ENCODE assay signal across 1 cellular context in the genomic region with DNA sequence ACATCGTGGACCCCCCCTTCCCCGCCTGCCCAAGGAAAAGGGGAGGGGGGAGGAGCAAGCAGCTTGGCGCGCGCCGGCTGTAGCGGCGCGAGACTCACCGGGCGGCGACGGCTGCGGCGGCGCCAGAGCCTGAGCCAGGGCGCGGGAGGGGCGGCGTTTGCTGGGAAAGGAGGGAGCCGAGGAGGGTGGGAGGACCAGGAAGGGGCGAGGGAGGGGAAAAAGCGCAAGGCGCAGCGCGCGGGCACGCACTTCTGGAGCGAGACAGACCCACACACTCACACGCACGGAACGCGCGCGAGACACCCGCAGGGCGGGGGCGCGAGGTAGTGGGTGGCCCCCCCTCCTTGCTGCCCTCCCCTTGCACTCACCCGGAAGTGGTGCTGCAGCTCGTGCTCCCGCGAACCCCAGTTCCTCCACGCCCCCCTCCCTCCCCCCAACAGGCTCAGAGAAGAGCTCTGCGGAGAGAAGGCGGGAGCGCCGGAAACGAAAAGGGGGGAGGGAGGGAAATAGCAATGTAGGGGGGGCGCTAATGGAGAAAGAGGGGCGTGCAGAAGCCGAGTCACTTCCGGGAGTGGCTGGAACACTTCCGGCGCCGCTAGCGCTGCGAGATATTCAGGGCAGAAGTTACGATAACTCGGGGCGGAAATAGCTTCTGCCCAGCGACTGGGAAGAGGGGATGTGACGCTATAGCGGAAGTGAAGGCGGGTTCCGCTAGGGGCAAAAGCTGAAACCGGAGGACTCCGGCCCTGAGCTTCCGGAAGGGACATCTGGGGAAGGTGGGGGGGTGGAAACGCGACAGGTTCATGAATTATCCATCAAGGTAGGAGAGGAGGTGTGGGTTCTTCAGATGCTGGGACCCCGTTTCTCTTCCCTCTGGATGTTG.
TF ChIP-seq lines count a peak whose summit lies in the region.

A gene (minus strand): TSS at position 376 of the 883 bp plus-strand sequence. CDS start 9,855 bp downstream, outside the sequence.

TF ChIP-seq in K562, 482 proteins besides CTCF, POLR2A, EP300 and RAD21 (continued from another document and continues in another):
- TF ChIP-seq, protein P1, sequence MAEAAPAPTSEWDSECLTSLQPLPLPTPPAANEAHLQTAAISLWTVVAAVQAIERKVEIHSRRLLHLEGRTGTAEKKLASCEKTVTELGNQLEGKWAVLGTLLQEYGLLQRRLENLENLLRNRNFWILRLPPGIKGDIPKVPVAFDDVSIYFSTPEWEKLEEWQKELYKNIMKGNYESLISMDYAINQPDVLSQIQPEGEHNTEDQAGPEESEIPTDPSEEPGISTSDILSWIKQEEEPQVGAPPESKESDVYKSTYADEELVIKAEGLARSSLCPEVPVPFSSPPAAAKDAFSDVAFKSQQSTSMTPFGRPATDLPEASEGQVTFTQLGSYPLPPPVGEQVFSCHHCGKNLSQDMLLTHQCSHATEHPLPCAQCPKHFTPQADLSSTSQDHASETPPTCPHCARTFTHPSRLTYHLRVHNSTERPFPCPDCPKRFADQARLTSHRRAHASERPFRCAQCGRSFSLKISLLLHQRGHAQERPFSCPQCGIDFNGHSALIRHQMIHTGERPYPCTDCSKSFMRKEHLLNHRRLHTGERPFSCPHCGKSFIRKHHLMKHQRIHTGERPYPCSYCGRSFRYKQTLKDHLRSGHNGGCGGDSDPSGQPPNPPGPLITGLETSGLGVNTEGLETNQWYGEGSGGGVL (CRISPR knock-in tag; IDR thresholded peaks at IDR 0.05): no peak
- TF ChIP-seq, protein P2, sequence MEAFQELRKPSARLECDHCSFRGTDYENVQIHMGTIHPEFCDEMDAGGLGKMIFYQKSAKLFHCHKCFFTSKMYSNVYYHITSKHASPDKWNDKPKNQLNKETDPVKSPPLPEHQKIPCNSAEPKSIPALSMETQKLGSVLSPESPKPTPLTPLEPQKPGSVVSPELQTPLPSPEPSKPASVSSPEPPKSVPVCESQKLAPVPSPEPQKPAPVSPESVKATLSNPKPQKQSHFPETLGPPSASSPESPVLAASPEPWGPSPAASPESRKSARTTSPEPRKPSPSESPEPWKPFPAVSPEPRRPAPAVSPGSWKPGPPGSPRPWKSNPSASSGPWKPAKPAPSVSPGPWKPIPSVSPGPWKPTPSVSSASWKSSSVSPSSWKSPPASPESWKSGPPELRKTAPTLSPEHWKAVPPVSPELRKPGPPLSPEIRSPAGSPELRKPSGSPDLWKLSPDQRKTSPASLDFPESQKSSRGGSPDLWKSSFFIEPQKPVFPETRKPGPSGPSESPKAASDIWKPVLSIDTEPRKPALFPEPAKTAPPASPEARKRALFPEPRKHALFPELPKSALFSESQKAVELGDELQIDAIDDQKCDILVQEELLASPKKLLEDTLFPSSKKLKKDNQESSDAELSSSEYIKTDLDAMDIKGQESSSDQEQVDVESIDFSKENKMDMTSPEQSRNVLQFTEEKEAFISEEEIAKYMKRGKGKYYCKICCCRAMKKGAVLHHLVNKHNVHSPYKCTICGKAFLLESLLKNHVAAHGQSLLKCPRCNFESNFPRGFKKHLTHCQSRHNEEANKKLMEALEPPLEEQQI (IDR thresholded peaks at IDR 0.05): no peak
- no peak for TF ChIP-seq KLF10 (CRISPR knock-in tag; IDR thresholded peaks at IDR 0.05)
- TF ChIP-seq SRSF9 (IDR thresholded peaks at IDR 0.05; ENCODE audit: borderline replicate concordance, low read depth, low read length): no peak
- TF ChIP-seq, protein P3, sequence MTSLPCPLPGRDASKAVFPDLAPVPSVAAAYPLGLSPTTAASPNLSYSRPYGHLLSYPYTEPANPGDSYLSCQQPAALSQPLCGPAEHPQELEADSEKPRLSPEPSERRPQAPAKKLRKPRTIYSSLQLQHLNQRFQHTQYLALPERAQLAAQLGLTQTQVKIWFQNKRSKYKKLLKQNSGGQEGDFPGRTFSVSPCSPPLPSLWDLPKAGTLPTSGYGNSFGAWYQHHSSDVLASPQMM (CRISPR knock-in tag; IDR thresholded peaks at IDR 0.05): no peak
- peak; percentile 75; the same call in 1 of the 2 replicates for TF ChIP-seq PHF8 (IDR thresholded peaks at IDR 0.05; ENCODE audit: borderline replicate concordance, low read length)
- no peak for TF ChIP-seq YBX1 (IDR thresholded peaks at IDR 0.05)
- no peak for TF ChIP-seq GATA2 (CRISPR knock-in tag; IDR thresholded peaks at IDR 0.05)
- TF ChIP-seq, protein P4, sequence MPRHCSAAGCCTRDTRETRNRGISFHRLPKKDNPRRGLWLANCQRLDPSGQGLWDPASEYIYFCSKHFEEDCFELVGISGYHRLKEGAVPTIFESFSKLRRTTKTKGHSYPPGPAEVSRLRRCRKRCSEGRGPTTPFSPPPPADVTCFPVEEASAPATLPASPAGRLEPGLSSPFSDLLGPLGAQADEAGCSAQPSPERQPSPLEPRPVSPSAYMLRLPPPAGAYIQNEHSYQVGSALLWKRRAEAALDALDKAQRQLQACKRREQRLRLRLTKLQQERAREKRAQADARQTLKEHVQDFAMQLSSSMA (CRISPR knock-in tag; IDR thresholded peaks at IDR 0.05): peak; percentile 95
- no peak for TF ChIP-seq ZNF717 (CRISPR knock-in tag; IDR thresholded peaks at IDR 0.05)
- peak; percentile 87 for TF ChIP-seq C11orf30 (IDR thresholded peaks at IDR 0.05; ENCODE audit: low read depth)
- TF ChIP-seq ZFP1 (CRISPR knock-in tag; IDR thresholded peaks at IDR 0.05): no peak
- no peak for TF ChIP-seq BMI1 (IDR thresholded peaks at IDR 0.05; ENCODE audit: low read length)
- TF ChIP-seq XRCC5 (IDR thresholded peaks at IDR 0.05; ENCODE audit: low read depth, low read length): no peak
- peak; percentile 97 for TF ChIP-seq PCBP1 (IDR thresholded peaks at IDR 0.05; ENCODE audit: low read depth, low read length, poor library complexity, severe bottlenecking)
- peak; percentile 88 for TF ChIP-seq ZBTB7A (IDR thresholded peaks at IDR 0.05; ENCODE audit: borderline replicate concordance, control insufficient read depth, low read depth, low read length)
- TF ChIP-seq, protein P5, sequence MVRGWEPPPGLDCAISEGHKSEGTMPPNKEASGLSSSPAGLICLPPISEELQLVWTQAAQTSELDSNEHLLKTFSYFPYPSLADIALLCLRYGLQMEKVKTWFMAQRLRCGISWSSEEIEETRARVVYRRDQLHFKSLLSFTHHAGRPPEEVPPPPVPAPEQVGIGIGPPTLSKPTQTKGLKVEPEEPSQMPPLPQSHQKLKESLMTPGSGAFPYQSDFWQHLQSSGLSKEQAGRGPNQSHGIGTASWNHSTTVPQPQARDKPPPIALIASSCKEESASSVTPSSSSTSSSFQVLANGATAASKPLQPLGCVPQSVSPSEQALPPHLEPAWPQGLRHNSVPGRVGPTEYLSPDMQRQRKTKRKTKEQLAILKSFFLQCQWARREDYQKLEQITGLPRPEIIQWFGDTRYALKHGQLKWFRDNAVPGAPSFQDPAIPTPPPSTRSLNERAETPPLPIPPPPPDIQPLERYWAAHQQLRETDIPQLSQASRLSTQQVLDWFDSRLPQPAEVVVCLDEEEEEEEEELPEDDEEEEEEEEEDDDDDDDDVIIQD (CRISPR knock-in tag; IDR thresholded peaks at IDR 0.05): no peak
- TF ChIP-seq, protein P6, sequence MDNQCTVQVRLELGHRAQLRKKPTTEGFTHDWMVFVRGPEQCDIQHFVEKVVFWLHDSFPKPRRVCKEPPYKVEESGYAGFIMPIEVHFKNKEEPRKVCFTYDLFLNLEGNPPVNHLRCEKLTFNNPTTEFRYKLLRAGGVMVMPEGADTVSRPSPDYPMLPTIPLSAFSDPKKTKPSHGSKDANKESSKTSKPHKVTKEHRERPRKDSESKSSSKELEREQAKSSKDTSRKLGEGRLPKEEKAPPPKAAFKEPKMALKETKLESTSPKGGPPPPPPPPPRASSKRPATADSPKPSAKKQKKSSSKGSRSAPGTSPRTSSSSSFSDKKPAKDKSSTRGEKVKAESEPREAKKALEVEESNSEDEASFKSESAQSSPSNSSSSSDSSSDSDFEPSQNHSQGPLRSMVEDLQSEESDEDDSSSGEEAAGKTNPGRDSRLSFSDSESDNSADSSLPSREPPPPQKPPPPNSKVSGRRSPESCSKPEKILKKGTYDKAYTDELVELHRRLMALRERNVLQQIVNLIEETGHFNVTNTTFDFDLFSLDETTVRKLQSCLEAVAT (IDR thresholded peaks at IDR 0.05): no peak
- TF ChIP-seq, protein P7, sequence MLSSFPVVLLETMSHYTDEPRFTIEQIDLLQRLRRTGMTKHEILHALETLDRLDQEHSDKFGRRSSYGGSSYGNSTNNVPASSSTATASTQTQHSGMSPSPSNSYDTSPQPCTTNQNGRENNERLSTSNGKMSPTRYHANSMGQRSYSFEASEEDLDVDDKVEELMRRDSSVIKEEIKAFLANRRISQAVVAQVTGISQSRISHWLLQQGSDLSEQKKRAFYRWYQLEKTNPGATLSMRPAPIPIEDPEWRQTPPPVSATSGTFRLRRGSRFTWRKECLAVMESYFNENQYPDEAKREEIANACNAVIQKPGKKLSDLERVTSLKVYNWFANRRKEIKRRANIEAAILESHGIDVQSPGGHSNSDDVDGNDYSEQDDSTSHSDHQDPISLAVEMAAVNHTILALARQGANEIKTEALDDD (IDR thresholded peaks at IDR 0.05): no peak
- TF ChIP-seq PML (IDR thresholded peaks at IDR 0.05; ENCODE audit: low read length): peak; percentile 69
- no peak for TF ChIP-seq MEF2D (tag; conservative IDR thresholded peaks at IDR 0.05; ENCODE audit: low read depth)
- no peak for TF ChIP-seq PHTF2 (CRISPR knock-in tag; IDR thresholded peaks at IDR 0.05)
- TF ChIP-seq, protein P8, sequence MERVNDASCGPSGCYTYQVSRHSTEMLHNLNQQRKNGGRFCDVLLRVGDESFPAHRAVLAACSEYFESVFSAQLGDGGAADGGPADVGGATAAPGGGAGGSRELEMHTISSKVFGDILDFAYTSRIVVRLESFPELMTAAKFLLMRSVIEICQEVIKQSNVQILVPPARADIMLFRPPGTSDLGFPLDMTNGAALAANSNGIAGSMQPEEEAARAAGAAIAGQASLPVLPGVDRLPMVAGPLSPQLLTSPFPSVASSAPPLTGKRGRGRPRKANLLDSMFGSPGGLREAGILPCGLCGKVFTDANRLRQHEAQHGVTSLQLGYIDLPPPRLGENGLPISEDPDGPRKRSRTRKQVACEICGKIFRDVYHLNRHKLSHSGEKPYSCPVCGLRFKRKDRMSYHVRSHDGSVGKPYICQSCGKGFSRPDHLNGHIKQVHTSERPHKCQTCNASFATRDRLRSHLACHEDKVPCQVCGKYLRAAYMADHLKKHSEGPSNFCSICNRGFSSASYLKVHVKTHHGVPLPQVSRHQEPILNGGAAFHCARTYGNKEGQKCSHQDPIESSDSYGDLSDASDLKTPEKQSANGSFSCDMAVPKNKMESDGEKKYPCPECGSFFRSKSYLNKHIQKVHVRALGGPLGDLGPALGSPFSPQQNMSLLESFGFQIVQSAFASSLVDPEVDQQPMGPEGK (CRISPR knock-in tag; IDR thresholded peaks at IDR 0.05; ENCODE audit: borderline replicate concordance): no peak
- TF ChIP-seq MAFG (tag; conservative IDR thresholded peaks at IDR 0.05): no peak
- TF ChIP-seq, protein P9, sequence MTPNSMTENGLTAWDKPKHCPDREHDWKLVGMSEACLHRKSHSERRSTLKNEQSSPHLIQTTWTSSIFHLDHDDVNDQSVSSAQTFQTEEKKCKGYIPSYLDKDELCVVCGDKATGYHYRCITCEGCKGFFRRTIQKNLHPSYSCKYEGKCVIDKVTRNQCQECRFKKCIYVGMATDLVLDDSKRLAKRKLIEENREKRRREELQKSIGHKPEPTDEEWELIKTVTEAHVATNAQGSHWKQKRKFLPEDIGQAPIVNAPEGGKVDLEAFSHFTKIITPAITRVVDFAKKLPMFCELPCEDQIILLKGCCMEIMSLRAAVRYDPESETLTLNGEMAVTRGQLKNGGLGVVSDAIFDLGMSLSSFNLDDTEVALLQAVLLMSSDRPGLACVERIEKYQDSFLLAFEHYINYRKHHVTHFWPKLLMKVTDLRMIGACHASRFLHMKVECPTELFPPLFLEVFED (CRISPR knock-in tag; conservative IDR thresholded peaks at IDR 0.05): no peak
- no peak; the same call in 1 of the 2 replicates for TF ChIP-seq ZC3H4 (CRISPR knock-in tag; IDR thresholded peaks at IDR 0.05; ENCODE audit: borderline replicate concordance)
- no peak; the same call in 1 of the 2 replicates for TF ChIP-seq MAFK (IDR thresholded peaks at IDR 0.05; ENCODE audit: low read length)
- peak; percentile 28; the same call in 1 of the 2 replicates for TF ChIP-seq MYNN (IDR thresholded peaks at IDR 0.05)
- no peak for TF ChIP-seq MYNN (CRISPR knock-in tag; IDR thresholded peaks at IDR 0.05)
- no peak for TF ChIP-seq SMARCA4 (IDR thresholded peaks at IDR 0.05)
- TF ChIP-seq NFIC (IDR thresholded peaks at IDR 0.05): no peak
- TF ChIP-seq ZBTB17 (CRISPR knock-in tag; IDR thresholded peaks at IDR 0.05): no peak
- no peak for TF ChIP-seq MIER1 (IDR thresholded peaks at IDR 0.05; ENCODE audit: low read depth)
- TF ChIP-seq NFE2 (IDR thresholded peaks at IDR 0.05; ENCODE audit: low read depth): no peak; the same call in 1 of the 2 replicates
- TF ChIP-seq ZFX (CRISPR knock-in tag; IDR thresholded peaks at IDR 0.05): peak; percentile 42; the same call in 1 of the 2 replicates
- no peak for TF ChIP-seq ZNF695 (CRISPR knock-in tag; IDR thresholded peaks at IDR 0.05)
- TF ChIP-seq ZNF384 (IDR thresholded peaks at IDR 0.05; ENCODE audit: low read depth, low read length): no peak
- TF ChIP-seq, protein P10, sequence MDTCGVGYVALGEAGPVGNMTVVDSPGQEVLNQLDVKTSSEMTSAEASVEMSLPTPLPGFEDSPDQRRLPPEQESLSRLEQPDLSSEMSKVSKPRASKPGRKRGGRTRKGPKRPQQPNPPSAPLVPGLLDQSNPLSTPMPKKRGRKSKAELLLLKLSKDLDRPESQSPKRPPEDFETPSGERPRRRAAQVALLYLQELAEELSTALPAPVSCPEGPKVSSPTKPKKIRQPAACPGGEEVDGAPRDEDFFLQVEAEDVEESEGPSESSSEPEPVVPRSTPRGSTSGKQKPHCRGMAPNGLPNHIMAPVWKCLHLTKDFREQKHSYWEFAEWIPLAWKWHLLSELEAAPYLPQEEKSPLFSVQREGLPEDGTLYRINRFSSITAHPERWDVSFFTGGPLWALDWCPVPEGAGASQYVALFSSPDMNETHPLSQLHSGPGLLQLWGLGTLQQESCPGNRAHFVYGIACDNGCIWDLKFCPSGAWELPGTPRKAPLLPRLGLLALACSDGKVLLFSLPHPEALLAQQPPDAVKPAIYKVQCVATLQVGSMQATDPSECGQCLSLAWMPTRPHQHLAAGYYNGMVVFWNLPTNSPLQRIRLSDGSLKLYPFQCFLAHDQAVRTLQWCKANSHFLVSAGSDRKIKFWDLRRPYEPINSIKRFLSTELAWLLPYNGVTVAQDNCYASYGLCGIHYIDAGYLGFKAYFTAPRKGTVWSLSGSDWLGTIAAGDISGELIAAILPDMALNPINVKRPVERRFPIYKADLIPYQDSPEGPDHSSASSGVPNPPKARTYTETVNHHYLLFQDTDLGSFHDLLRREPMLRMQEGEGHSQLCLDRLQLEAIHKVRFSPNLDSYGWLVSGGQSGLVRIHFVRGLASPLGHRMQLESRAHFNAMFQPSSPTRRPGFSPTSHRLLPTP (IDR thresholded peaks at IDR 0.05; ENCODE audit: borderline replicate concordance, extremely low read depth, insufficient read length): no peak
- TF ChIP-seq CBFB (CRISPR knock-in tag; IDR thresholded peaks at IDR 0.05): no peak
- peak; percentile 85 for TF ChIP-seq NCOA1 (IDR thresholded peaks at IDR 0.05; ENCODE audit: low read depth)
- TF ChIP-seq MCM2 (IDR thresholded peaks at IDR 0.05; ENCODE audit: low read depth): no peak
- TF ChIP-seq YY1 (IDR thresholded peaks at IDR 0.05; ENCODE audit: borderline replicate concordance in 1 of 3, control insufficient read depth in 1 of 3, extremely low read depth in 1 of 3, insufficient read depth in 3 of 3, insufficient read length in 1 of 3, insufficient replicate concordance in 2 of 3, low read depth in 1 of 3, low read length in 2 of 3): peak in 1 of 3 experiments; percentile 58
